ENCODE assay signal across 24 cellular contexts in genomic region chr20:49801882-49802281, GRCh38. TPM values are rescaled to one million over a fixed set of nuclear protein-coding genes. Genes with fewer than 3 reads are reported as not detected.
DNase-seq lines count a peak whose midpoint lies in the region; ATAC-seq lines count a peak whose summit lies in the region.
"Had no signal": no experiment of that assay in that cellular context is flagged by ENCODE, and none has a peak within 500 bp of the region (broad histone marks: within the 10 kb centered on the region; RNA-seq: fewer than 3 reads in every experiment).

No MANE protein-coding gene starts in this region.

- no peaks in the 10 kb centered on the region for H3K9me2 ChIP-seq in Karpas-422 (replicated peaks; ENCODE audit: insufficient read depth, low read length)

- no peaks in the 10 kb centered on the region for H3K79me2 ChIP-seq in Karpas-422 (ENCODE audit: low read length)

- no peak overlapping the region for H2AFZ ChIP-seq in Karpas-422 (ENCODE audit: low read length)
- H2AFZ ChIP-seq: neural progenitor cell had no signal

- no peaks in the 10 kb centered on the region for H3K36me3 ChIP-seq in Karpas-422 (ENCODE audit: insufficient read depth, low read length)
- H3K36me3 ChIP-seq: neural progenitor cell, thoracic aorta, vagina had no signal

- H3K27ac ChIP-seq in Karpas-422 (ENCODE audit: low read length) = no peak overlapping the region
- H3K27ac ChIP-seq: dorsolateral prefrontal cortex, neural progenitor cell, thoracic aorta, vagina had no signal

- no peaks in the 10 kb centered on the region for H3K27me3 ChIP-seq in Karpas-422 (ENCODE audit: low read length)
- H3K27me3 ChIP-seq: dorsolateral prefrontal cortex, neural progenitor cell, vagina had no signal

- H3K9me3 ChIP-seq in Karpas-422 (ENCODE audit: low read length) (no peaks in the 10 kb centered on the region), T-helper 17 cell (ENCODE audit: control insufficient read depth, low read length, poor library complexity, severe bottlenecking) (no peaks in the 10 kb centered on the region)
- H3K9me3 ChIP-seq: thoracic aorta, vagina had no signal

- no peak overlapping the region for H3K4me2 ChIP-seq in Karpas-422 (ENCODE audit: low read depth, low read length, poor library complexity, severe bottlenecking)
- H3K4me2 ChIP-seq: neural progenitor cell had no signal

- H3K36me3 Mint-ChIP-seq in activated T-cell treated with anti-CD3 and anti-CD28 coated beads, Interleukin-2, amount 50 U/mL, for 72 hours (ENCODE audit: insufficient read depth in 2 of 2) = no peaks in the 10 kb centered on the region
- no peaks in the 10 kb centered on the region for H3K36me3 Mint-ChIP-seq in T-helper 17 cell (ENCODE audit: low read depth)
- H3K36me3 Mint-ChIP-seq in stimulated activated effector memory CD8-positive, alpha-beta T cell treated with anti-CD3 and anti-CD28 coated beads, Interleukin-12 subunit alpha, Interleukin-12 subunit beta, amount 100 ng/mL, for 72 hours = no peaks in the 10 kb centered on the region
- H3K36me3 Mint-ChIP-seq: brain, neural progenitor cell had no signal

- peak overlapping the region; percentile 9; the same call in 1 of the 2 replicates for H3K4me3 ChIP-seq in Karpas-422 (ENCODE audit: low read length)
- H3K4me3 ChIP-seq: dorsolateral prefrontal cortex, neural progenitor cell, thoracic aorta, vagina had no signal

- H3K9ac ChIP-seq in Karpas-422 (ENCODE audit: low read length) = no peak overlapping the region
- H3K9ac ChIP-seq: neural progenitor cell had no signal

- H3K27me3 Mint-ChIP-seq in activated T-cell treated with anti-CD3 and anti-CD28 coated beads, Interleukin-2, amount 50 U/mL, for 72 hours (ENCODE audit: low read depth) = peaks cover 16% of the 10 kb centered on the region
- H3K27me3 Mint-ChIP-seq in T-helper 17 cell = peaks cover 4% of the 10 kb centered on the region
- H3K27me3 Mint-ChIP-seq: stimulated activated naive CD8-positive, alpha-beta T cell treated with anti-CD3 and anti-CD28 coated beads, Interleukin-15, Interleukin-2, amounts not matched to agents 100 ng/mL and 50 ng/mL, for 24 hours had no signal

- H3K4me3 Mint-ChIP-seq in activated T-cell treated with anti-CD3 and anti-CD28 coated beads, Interleukin-2, amount 50 U/mL, for 72 hours = no peak overlapping the region
- H3K4me3 Mint-ChIP-seq in T-helper 17 cell = peak overlapping the region; percentile 83
- peak overlapping the region; percentile 45 for H3K4me3 Mint-ChIP-seq in stimulated activated effector memory CD8-positive, alpha-beta T cell treated with anti-CD3 and anti-CD28 coated beads, Interleukin-12 subunit alpha, Interleukin-12 subunit beta, amount 100 ng/mL, for 72 hours
- H3K4me3 Mint-ChIP-seq: brain, H9, neural progenitor cell had no signal

- H3K4me1 ChIP-seq in Karpas-422 (ENCODE audit: low read length) = peaks cover 14% of the 10 kb centered on the region
- H3K4me1 ChIP-seq: neural progenitor cell, vagina had no signal

- ATAC-seq in activated T-cell treated with anti-CD3 and anti-CD28 coated beads, Interleukin-2, amount 50 U/mL, for 72 hours (replicated peaks in 1 of 2) = no peak
- ATAC-seq in T-helper 17 cell (no peak), GM19351 (IDR thresholded peaks at IDR 0.05; ENCODE audit: unreplicated experiment) (no peak)
- ATAC-seq in stimulated activated effector memory CD8-positive, alpha-beta T cell treated with anti-CD3 and anti-CD28 coated beads, Interleukin-12 subunit alpha, Interleukin-12 subunit beta, amount 100 ng/mL, for 72 hours = no peak

- H4K20me1 ChIP-seq in Karpas-422 (ENCODE audit: insufficient read depth, low read depth, low read length) = no peaks in the 10 kb centered on the region

- no peaks in the 10 kb centered on the region for H3K9me3 Mint-ChIP-seq in activated T-cell treated with anti-CD3 and anti-CD28 coated beads, Interleukin-2, amount 50 U/mL, for 72 hours
- no peaks in the 10 kb centered on the region for H3K9me3 Mint-ChIP-seq in stimulated activated effector memory CD8-positive, alpha-beta T cell treated with anti-CD3 and anti-CD28 coated beads, Interleukin-12 subunit alpha, Interleukin-12 subunit beta, amount 100 ng/mL, for 72 hours
- H3K9me3 Mint-ChIP-seq: activated CD8-positive, alpha-beta T cell treated with anti-CD3 and anti-CD28 coated beads for 36 hours; H9; neural progenitor cell; stimulated activated naive CD8-positive, alpha-beta T cell treated with anti-CD3 and anti-CD28 coated beads, Interleukin-15, Interleukin-2, amounts not matched to agents 100 ng/mL and 50 ng/mL, for 24 hours had no signal

- H3K4me1 Mint-ChIP-seq in activated T-cell treated with anti-CD3 and anti-CD28 coated beads, Interleukin-2, amount 50 U/mL, for 72 hours (ENCODE audit: low read depth) = peaks cover 53% of the 10 kb centered on the region
- H3K4me1 Mint-ChIP-seq in T-helper 17 cell = peaks cover 13% of the 10 kb centered on the region
- peaks cover 31% of the 10 kb centered on the region for H3K4me1 Mint-ChIP-seq in stimulated activated effector memory CD8-positive, alpha-beta T cell treated with anti-CD3 and anti-CD28 coated beads, Interleukin-12 subunit alpha, Interleukin-12 subunit beta, amount 100 ng/mL, for 72 hours
- H3K4me1 Mint-ChIP-seq: brain, H9, neural progenitor cell had no signal

- in situ Hi-C loops in KBM-7 (cut with MboI; ENCODE audit: low pct_unique_long_range_greater_than_20kb, low sequenced_read_pairs) = no loop called here

- no peak for DNase-seq in activated T-cell treated with anti-CD3 and anti-CD28 coated beads, Interleukin-2, amount 50 U/mL, for 72 hours
- DNase-seq in activated T-cell treated with anti-CD3 and anti-CD28 coated beads for 4 hours (no peak), Karpas-422 (no peak), T-helper 17 cell (no peak), KBM-7 (no peak), AML-193 (lab: John Stamatoyannopoulos, UW) (no peak)
- DNase-seq in stimulated activated effector memory CD8-positive, alpha-beta T cell treated with anti-CD3 and anti-CD28 coated beads, Interleukin-12 subunit alpha, Interleukin-12 subunit beta, amount 100 ng/mL, for 72 hours (ENCODE audit: low spot score in 2 of 2) = no peak
- DNase-seq: activated CD4-positive, alpha-beta T cell treated with anti-CD3 and anti-CD28 coated beads for 1 hour; COR-L47; DMS53; dorsolateral prefrontal cortex; H9; KG1; NCI-H1436; NCI-H2081 treated with DMSO at 0.1 percent for 48 hours; NCI-H345 had no signal

- peak overlapping the region; percentile 55 for H3K27ac Mint-ChIP-seq in activated T-cell treated with anti-CD3 and anti-CD28 coated beads, Interleukin-2, amount 50 U/mL, for 72 hours
- H3K27ac Mint-ChIP-seq in T-helper 17 cell = peak overlapping the region; percentile 97
- no peak overlapping the region for H3K27ac Mint-ChIP-seq in stimulated activated effector memory CD8-positive, alpha-beta T cell treated with anti-CD3 and anti-CD28 coated beads, Interleukin-12 subunit alpha, Interleukin-12 subunit beta, amount 100 ng/mL, for 72 hours
- H3K27ac Mint-ChIP-seq: brain, neural progenitor cell, progenitor cell of endocrine pancreas had no signal

RNA-seq across cellular contexts. Expression of gene SLC9A8, which starts 10.7 kb away (rescaled TPM):
- 10 to 100 TPM; 19.0 to 19.9 TPM for total RNA-seq in activated T-cell treated with anti-CD3 and anti-CD28 coated beads, Interleukin-2, amount 50 U/mL, for 72 hours
- total RNA-seq in Karpas-422 (2014; rRNA removed; shearing (Covaris generic); ENCODE audit: low replicate concordance) = 10.0 and 21.5 TPM in 2 replicates
- 10 to 100 TPM; 42.4 to 44.8 TPM for total RNA-seq in T-helper 17 cell

Comparison
In these comparisons a context has a peak if more than half of its experiments do, and no peak if none do; other contexts are left out.
1. H3K4me3 Mint-ChIP-seq: peak in T-helper 17 cell (single experiment) and stimulated activated effector memory CD8-positive, alpha-beta T cell treated with anti-CD3 and anti-CD28 coated beads, Interleukin-12 subunit alpha, Interleukin-12 subunit beta, amount 100 ng/mL, for 72 hours (single experiment); none in activated T-cell treated with anti-CD3 and anti-CD28 coated beads, Interleukin-2, amount 50 U/mL, for 72 hours (0 of 2).